ENCODE assay signal across 25 cellular contexts in the genomic region with DNA sequence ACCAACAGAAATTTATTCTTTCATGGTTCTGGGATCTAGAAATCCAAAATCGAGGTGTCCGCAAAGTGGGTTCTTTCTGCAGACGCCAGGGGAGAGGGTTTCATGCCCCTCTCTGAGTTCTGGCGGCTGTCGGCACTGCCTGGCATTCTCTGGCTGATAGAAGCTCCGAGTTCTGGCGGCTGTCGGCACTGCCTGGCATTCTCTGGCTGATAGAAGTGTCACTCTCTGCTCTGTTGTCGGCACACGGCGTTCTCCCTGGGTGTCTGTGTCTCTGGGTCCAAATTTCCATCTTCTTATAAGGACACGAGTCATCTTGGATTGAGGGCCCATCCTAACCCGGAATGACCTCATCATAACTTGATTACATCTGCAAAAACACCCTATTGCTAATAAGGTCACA. TPM values are rescaled to one million over a fixed set of nuclear protein-coding genes. Genes with fewer than 3 reads are reported as not detected.
"Had no signal": no experiment of that assay in that cellular context is flagged by ENCODE, and none has a peak within 500 bp of the region (broad histone marks: within the 10 kb centered on the region; RNA-seq: fewer than 3 reads in every experiment).

No MANE protein-coding gene starts in this region.

- H3K4me3 Mint-ChIP-seq: activated naive CD8-positive, alpha-beta T cell treated with anti-CD3 and anti-CD28 coated beads for 36 hours; activated T-cell treated with anti-CD3 and anti-CD28 coated beads, Interleukin-2, amount 50 U/mL, for 4 hours; nephron; type B pancreatic cell had no signal

- DNase-seq: activated CD4-positive, alpha-beta T cell treated with anti-CD3 and anti-CD28 coated beads for 4 hours; activated CD4-positive, alpha-beta T cell treated with anti-CD3 and anti-CD28 coated beads, Interleukin-2, amount 50 U/mL, for 48 hours; activated CD4-positive, CD25-positive, alpha-beta regulatory T cell; activated CD8-positive, alpha-beta memory T cell treated with anti-CD3 and anti-CD28 coated beads, Interleukin-2, amount 50 U/mL, for 48 hours; activated naive CD4-positive, alpha-beta T cell treated with Interleukin-2 at 50 U/mL for 16 hours; activated naive CD8-positive, alpha-beta T cell treated with anti-CD3 and anti-CD28 coated beads for 36 hours; activated T-cell treated with anti-CD3 and anti-CD28 coated beads, Interleukin-2, amount 50 U/mL, for 4 hours; amniotic stem cell; cerebellar nuclear complex; kidney; left lung; midbrain; stimulated activated CD4-positive, alpha-beta T cell treated with anti-CD3 and anti-CD28 coated beads, Interleukin-4, amount 100 ng/mL, for 24 hours; stimulated activated naive CD4-positive, alpha-beta T cell treated with Interleukin-2 at 50 U/mL for 16 hours; SW 1271; T-helper 2 cell had no signal

- H3K36me3 Mint-ChIP-seq: activated naive CD8-positive, alpha-beta T cell treated with anti-CD3 and anti-CD28 coated beads for 36 hours; type B pancreatic cell had no signal

- H3K27ac Mint-ChIP-seq: activated naive CD8-positive, alpha-beta T cell treated with anti-CD3 and anti-CD28 coated beads for 36 hours; activated T-helper 2 cell treated with anti-CD3 and anti-CD28 coated beads, Interferon-gamma antibody, Interleukin-2, Interleukin-4, amounts not matched to agents 10 μg/mL and 5 μg/mL and 100 μg/mL, durations not matched to agents 14 hours and 24 hours and 36 hours; nephron; type B pancreatic cell had no signal

- H3K27ac ChIP-seq: coronary artery, left lung, neutrophil, thoracic aorta had no signal

- H3K9me3 ChIP-seq: left lung, neutrophil, thoracic aorta had no signal

- H3K4me1 Mint-ChIP-seq: activated naive CD8-positive, alpha-beta T cell treated with anti-CD3 and anti-CD28 coated beads for 36 hours; nephron had no signal

- H3K4me1 ChIP-seq: left lung had no signal

- ATAC-seq: activated T-cell treated with anti-CD3 and anti-CD28 coated beads, Interleukin-2, amount 50 U/mL, for 4 hours; left lung had no signal

- H3K9me3 Mint-ChIP-seq: activated T-cell treated with anti-CD3 and anti-CD28 coated beads, Interleukin-2, amount 50 U/mL, for 4 hours; nephron; type B pancreatic cell had no signal

RNA-seq across cellular contexts. Expression of gene GFI1B, which starts 7.6 kb away (rescaled TPM):
- total RNA-seq: activated CD8-positive, alpha-beta memory T cell treated with anti-CD3 and anti-CD28 coated beads for 36 hours; activated naive CD8-positive, alpha-beta T cell treated with anti-CD3 and anti-CD28 coated beads for 36 hours; activated T-helper 2 cell treated with anti-CD3 and anti-CD28 coated beads, Interferon-gamma antibody, Interleukin-2, Interleukin-4, amounts not matched to agents 10 μg/mL and 5 μg/mL and 100 μg/mL, durations not matched to agents 14 hours and 24 hours and 36 hours; bronchial epithelial cell; renal cortical epithelial cell; thoracic aorta had no signal
